In the genomic region with DNA sequence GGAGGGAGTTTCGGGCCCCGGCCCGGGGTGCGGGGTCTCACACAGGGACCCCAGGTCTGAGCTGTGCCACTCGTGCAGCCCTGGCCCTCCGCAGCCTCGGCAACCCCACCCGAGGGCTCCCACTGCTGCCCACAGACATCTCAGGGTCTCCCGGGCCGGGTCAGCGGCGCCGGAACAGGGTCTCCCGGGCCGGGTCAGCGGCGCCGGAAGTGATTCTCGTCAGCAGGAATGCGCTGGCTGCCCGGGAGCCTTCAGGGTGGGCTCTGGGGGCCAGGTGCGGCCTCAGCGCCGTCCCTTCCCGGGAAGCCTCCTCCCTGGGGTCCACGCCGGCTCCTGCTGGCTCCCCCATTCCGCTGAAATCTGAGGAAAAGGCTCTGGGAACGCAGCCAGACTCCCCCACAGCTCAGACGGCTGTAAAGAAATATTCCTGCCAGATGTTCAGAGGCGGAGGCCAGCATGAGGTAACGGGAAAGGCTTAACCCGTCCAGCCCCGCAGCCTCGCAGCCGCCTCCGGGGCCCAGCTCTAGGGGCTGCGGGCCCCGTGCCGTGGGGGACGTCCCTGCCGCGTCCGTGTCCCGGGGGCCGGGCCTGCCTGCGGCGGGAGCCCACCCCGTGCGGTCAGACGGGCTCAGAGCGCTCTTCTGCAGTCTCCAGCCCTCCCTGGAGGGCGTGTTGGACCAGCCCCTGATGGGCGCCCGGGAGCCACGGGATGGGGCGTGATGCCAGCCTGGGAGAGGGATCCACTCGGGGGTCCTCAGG, we compare ENCODE assay signal across 9 cellular contexts. TPM values are rescaled to one million over a fixed set of nuclear protein-coding genes. Genes with fewer than 3 reads are reported as not detected.
A peak's percentile ranks its signal among the peaks of the same experiment; 100 is the strongest.
DNase-seq lines count a peak whose midpoint lies in the region; ATAC-seq and TF ChIP-seq lines count a peak whose summit lies in the region.
"Had no signal": no experiment of that assay in that cellular context is flagged by ENCODE, and none has a peak within 500 bp of the region (broad histone marks: within the 10 kb centered on the region; RNA-seq: fewer than 3 reads in every experiment).

No MANE protein-coding gene starts in this region.

- TF ChIP-seq POLR2A in heart left ventricle (IDR thresholded peaks at IDR 0.05): no peak

- no peaks in the 10 kb centered on the region for H3K9me3 ChIP-seq in heart left ventricle

- H3K9ac ChIP-seq in rectal smooth muscle tissue (ENCODE audit: low read length): peak overlapping the region; percentile 10

- H3K4me1 ChIP-seq in heart left ventricle (peaks cover 7 to 67% (median 48%) of the 10 kb centered on the region in 12 donors), rectal smooth muscle tissue (ENCODE audit: control insufficient read depth, insufficient read depth, low read length) (peaks cover 40% of the 10 kb centered on the region)

- intact Hi-C loops in heart left ventricle (cut with DNase I): loop anchor here (2.0 to 10.0 kb wide), 11 partner anchors 74 to 352 kb away; partner anchors contain the start of genes COL6A2 (in 8 of the 10), LSS (in 6 of the 10), C21orf58 (in 2 of the 10) and PCNT (in 2 of the 10)

- peak in 3 of 4 donors; percentile 44 to 55 (median 51) for ATAC-seq in heart left ventricle
- no peak for ATAC-seq in HG03457 (IDR thresholded peaks at IDR 0.05; ENCODE audit: unreplicated experiment)

- H3K4me3 ChIP-seq in heart left ventricle: peak overlapping the region; percentile 16 to 69 (median 60)
- H3K4me3 ChIP-seq in rectal smooth muscle tissue (ENCODE audit: low read length): peak overlapping the region; percentile 62

- H3K36me3 ChIP-seq in heart left ventricle (no peaks in the 10 kb centered on the region), rectal smooth muscle tissue (ENCODE audit: control insufficient read depth, insufficient read depth, low read length) (no peaks in the 10 kb centered on the region)

- DNase-seq in NCI-H1092 treated with DMSO at 0.1 percent for 48 hours (lab: John Stamatoyannopoulos, UW) (peak; percentile 66), NCI-H1092 (lab: John Stamatoyannopoulos, UW) (no peak), heart left ventricle (peak; percentile 87 to 93 (median 92)), occipital lobe (lab: John Stamatoyannopoulos, UW) (no peak)
- no peak for DNase-seq in effector CD8-positive, alpha-beta T cell (lab: John Stamatoyannopoulos, UW)

- no peak for TF ChIP-seq CTCF in VCaP (conservative IDR thresholded peaks at IDR 0.05)
- no peak for TF ChIP-seq CTCF in heart left ventricle (IDR thresholded peaks at IDR 0.05)

- 8 to 23% (median 16%) methylated on average over 30 to 58 of the region's 58 CpGs for WGBS in heart left ventricle, 4 donors

- H3K27ac ChIP-seq in VCaP: peak overlapping the region; percentile 62; the same call in 1 of the 2 replicates
- H3K27ac ChIP-seq in heart left ventricle: peak overlapping the region; percentile 90 to 99 (median 98)
- peak overlapping the region; percentile 98 for H3K27ac ChIP-seq in rectal smooth muscle tissue (ENCODE audit: low read depth, low read length)
- H3K27ac ChIP-seq: C4-2B had no signal

- H3K27me3 ChIP-seq in heart left ventricle: peaks cover 0 to 43% (median 0%) of the 10 kb centered on the region in 9 donors
- H3K27me3 ChIP-seq in rectal smooth muscle tissue (ENCODE audit: control insufficient read depth, insufficient read depth, low read length): peaks cover 17% of the 10 kb centered on the region

RNA-seq across cellular contexts. Expression of gene COL6A1, which starts 8.7 kb away (rescaled TPM):
- 100 to 1,000 TPM in 8 of 9 donors, 10 to 100 TPM in 1; 92.4 to 385 (median 143) TPM for total RNA-seq in heart left ventricle
- 100 to 1,000 TPM; 149 to 157 TPM for polyA plus RNA-seq in heart left ventricle
- 41.0 TPM for total RNA-seq in occipital lobe

Comparison
In these comparisons a context has a peak if more than half of its experiments do, and no peak if none do; other contexts are left out.
1. DNase-seq: peak in NCI-H1092 treated with DMSO at 0.1 percent for 48 hours (single experiment) and heart left ventricle (5 of 5); none in NCI-H1092 (single experiment), effector CD8-positive, alpha-beta T cell (single experiment) and occipital lobe (single experiment).
2. Peak in every context shown above with its lines, with median percentiles within 50 percentile points of each other: H3K27ac ChIP-seq.